In genomic region chr18:11521853-11522252, GRCh38 we compare ENCODE assay signal across 19 cellular contexts.
"Had no signal": no experiment of that assay in that cellular context is flagged by ENCODE, and none has a peak within 500 bp of the region (broad histone marks: within the 10 kb centered on the region; RNA-seq: fewer than 3 reads in every experiment).

No MANE protein-coding gene starts in this region.

- H3K27ac ChIP-seq: colonic mucosa, dorsolateral prefrontal cortex, esophagus muscularis mucosa, gastrocnemius medialis, heart right ventricle, left lung, lower lobe of right lung had no signal

- H3K4me1 ChIP-seq: colonic mucosa, esophagus muscularis mucosa, gastrocnemius medialis, heart right ventricle, left lung, lower lobe of right lung had no signal

- DNase-seq: colonic mucosa; dermis blood vessel endothelial cell; dorsolateral prefrontal cortex; effector CD4-positive, alpha-beta T cell; effector memory CD4-positive, alpha-beta T cell; foreskin melanocyte; gastrocnemius medialis; glutamatergic neuron; head of caudate nucleus; heart right ventricle; hippocampal formation; left cardiac atrium; left lung; left ventricle myocardium superior; lower lobe of right lung; mesenchymal stem cell; mucosa of descending colon; naive thymus-derived CD4-positive, alpha-beta T cell had no signal

- H3K27me3 ChIP-seq: colonic mucosa, dorsolateral prefrontal cortex, esophagus muscularis mucosa, gastrocnemius medialis, left lung had no signal

- H3K36me3 ChIP-seq: colonic mucosa, esophagus muscularis mucosa, gastrocnemius medialis, heart right ventricle, left lung, lower lobe of right lung had no signal

- H3K4me3 ChIP-seq: colonic mucosa, dorsolateral prefrontal cortex, esophagus muscularis mucosa, gastrocnemius medialis, heart right ventricle, left lung, lower lobe of right lung, mucosa of descending colon had no signal

- ATAC-seq: gastrocnemius medialis; heart right ventricle; left cardiac atrium; left lung; left ventricle myocardium superior; lower lobe of right lung; mucosa of descending colon; naive thymus-derived CD4-positive, alpha-beta T cell had no signal

- H3K9me3 ChIP-seq: colonic mucosa, esophagus muscularis mucosa, gastrocnemius medialis, heart right ventricle, left lung, lower lobe of right lung, mucosa of descending colon had no signal
